Comparison of ENCODE assay signal across 1 cellular context in genomic region chr6:307874-308273, GRCh38.
TF ChIP-seq lines count a peak whose summit lies in the region.

No MANE protein-coding gene starts in this region.

TF ChIP-seq in SK-N-SH treated with all-trans-retinoic acid at 6 μM for 48 hours, 23 proteins besides CTCF, POLR2A, EP300 and RAD21 (continued from another document):
- TF ChIP-seq PATZ1 (CRISPR knock-in tag; IDR thresholded peaks at IDR 0.05; ENCODE audit: borderline replicate concordance) (no peak), ISL1 (CRISPR knock-in tag; IDR thresholded peaks at IDR 0.05) (no peak), ZNF565 (CRISPR knock-in tag; conservative IDR thresholded peaks at IDR 0.05; ENCODE audit: low read depth) (no peak), OSR1 (CRISPR knock-in tag; IDR thresholded peaks at IDR 0.05) (no peak), BACH2 (CRISPR knock-in tag; IDR thresholded peaks at IDR 0.05; ENCODE audit: borderline replicate concordance) (no peak), ARNTL (CRISPR knock-in tag; IDR thresholded peaks at IDR 0.05; ENCODE audit: borderline replicate concordance, low read depth) (no peak), GLIS3 (CRISPR knock-in tag; IDR thresholded peaks at IDR 0.05) (no peak), CSDC2 (CRISPR knock-in tag; IDR thresholded peaks at IDR 0.05) (no peak)
- TF ChIP-seq, protein P1, sequence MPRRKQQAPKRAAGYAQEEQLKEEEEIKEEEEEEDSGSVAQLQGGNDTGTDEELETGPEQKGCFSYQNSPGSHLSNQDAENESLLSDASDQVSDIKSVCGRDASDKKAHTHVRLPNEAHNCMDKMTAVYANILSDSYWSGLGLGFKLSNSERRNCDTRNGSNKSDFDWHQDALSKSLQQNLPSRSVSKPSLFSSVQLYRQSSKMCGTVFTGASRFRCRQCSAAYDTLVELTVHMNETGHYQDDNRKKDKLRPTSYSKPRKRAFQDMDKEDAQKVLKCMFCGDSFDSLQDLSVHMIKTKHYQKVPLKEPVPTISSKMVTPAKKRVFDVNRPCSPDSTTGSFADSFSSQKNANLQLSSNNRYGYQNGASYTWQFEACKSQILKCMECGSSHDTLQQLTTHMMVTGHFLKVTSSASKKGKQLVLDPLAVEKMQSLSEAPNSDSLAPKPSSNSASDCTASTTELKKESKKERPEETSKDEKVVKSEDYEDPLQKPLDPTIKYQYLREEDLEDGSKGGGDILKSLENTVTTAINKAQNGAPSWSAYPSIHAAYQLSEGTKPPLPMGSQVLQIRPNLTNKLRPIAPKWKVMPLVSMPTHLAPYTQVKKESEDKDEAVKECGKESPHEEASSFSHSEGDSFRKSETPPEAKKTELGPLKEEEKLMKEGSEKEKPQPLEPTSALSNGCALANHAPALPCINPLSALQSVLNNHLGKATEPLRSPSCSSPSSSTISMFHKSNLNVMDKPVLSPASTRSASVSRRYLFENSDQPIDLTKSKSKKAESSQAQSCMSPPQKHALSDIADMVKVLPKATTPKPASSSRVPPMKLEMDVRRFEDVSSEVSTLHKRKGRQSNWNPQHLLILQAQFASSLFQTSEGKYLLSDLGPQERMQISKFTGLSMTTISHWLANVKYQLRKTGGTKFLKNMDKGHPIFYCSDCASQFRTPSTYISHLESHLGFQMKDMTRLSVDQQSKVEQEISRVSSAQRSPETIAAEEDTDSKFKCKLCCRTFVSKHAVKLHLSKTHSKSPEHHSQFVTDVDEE (CRISPR knock-in tag; IDR thresholded peaks at IDR 0.05), result no peak
